16 cellular contexts compared by ENCODE assay signal in genomic region chr16:23160082-23160481, GRCh38. TPM values are rescaled to one million over a fixed set of nuclear protein-coding genes. Genes with fewer than 3 reads are reported as not detected.
DNase-seq lines count a peak whose midpoint lies in the region; ATAC-seq and TF ChIP-seq lines count a peak whose summit lies in the region.
"Had no signal": no experiment of that assay in that cellular context is flagged by ENCODE, and none has a peak within 500 bp of the region (broad histone marks: within the 10 kb centered on the region; RNA-seq: fewer than 3 reads in every experiment).

No MANE protein-coding gene starts in this region.

- no peak overlapping the region for H3K27ac Mint-ChIP-seq in GM23338
- H3K27ac Mint-ChIP-seq: CD14-positive monocyte; CD8-positive, alpha-beta T cell; HFFc6 had no signal

- peaks cover 16% of the 10 kb centered on the region for H3K9me3 Mint-ChIP-seq in GM23338
- H3K9me3 Mint-ChIP-seq: CD8-positive, alpha-beta T cell; HFFc6 had no signal

- ATAC-seq in SK-N-SH treated with all-trans-retinoic acid at 6 μM for 48 hours (no peak), HG03135 (IDR thresholded peaks at IDR 0.05; ENCODE audit: unreplicated experiment) (no peak), GM23338 (no peak)
- ATAC-seq: CD8-positive, alpha-beta T cell; HepG2 had no signal

- H3K9me3 ChIP-seq in Karpas-422 (ENCODE audit: low read length), result no peaks in the 10 kb centered on the region
- H3K9me3 ChIP-seq: Caco-2 had no signal

- H2AFZ ChIP-seq in Karpas-422 (ENCODE audit: low read length) (no peak overlapping the region), GM23338 (no peak overlapping the region)

- H3K9me2 ChIP-seq in Karpas-422 (replicated peaks; ENCODE audit: insufficient read depth, low read length) (no peaks in the 10 kb centered on the region), GM23338 (ENCODE audit: insufficient read depth) (peaks cover 2% of the 10 kb centered on the region)

- no peaks in the 10 kb centered on the region for H3K36me3 ChIP-seq in Karpas-422 (ENCODE audit: insufficient read depth, low read length)
- peaks cover 5% of the 10 kb centered on the region; the same call in 1 of the 2 replicates for H3K36me3 ChIP-seq in GM23338 (ENCODE audit: insufficient read depth)

- no peaks in the 10 kb centered on the region for H4K20me1 ChIP-seq in Karpas-422 (ENCODE audit: insufficient read depth, low read depth, low read length)
- no peaks in the 10 kb centered on the region for H4K20me1 ChIP-seq in GM23338 (replicated peaks; ENCODE audit: insufficient read depth)

- no peak overlapping the region for H3K4me3 Mint-ChIP-seq in GM23338
- H3K4me3 Mint-ChIP-seq: CD14-positive monocyte; CD8-positive, alpha-beta T cell; HFFc6 had no signal

- DNase-seq in Karpas-422 (peak; percentile 31), RPMI7951 (ENCODE audit: low read depth) (peak; percentile 11), islet precursor cell (peak; percentile 53), GM23338 (ENCODE audit: low spot score) (no peak)
- DNase-seq: Caco-2; CD8-positive, alpha-beta T cell; DND-41; GDM1; HCEC 1CT; HFFc6 had no signal

- H3K79me2 ChIP-seq in Karpas-422 (ENCODE audit: low read length) (no peaks in the 10 kb centered on the region), GM23338 (replicated peaks; ENCODE audit: insufficient read depth) (no peaks in the 10 kb centered on the region)

- peaks cover 11% of the 10 kb centered on the region for H3K36me3 Mint-ChIP-seq in GM23338 (ENCODE audit: low read depth)
- H3K36me3 Mint-ChIP-seq: CD14-positive monocyte; CD8-positive, alpha-beta T cell had no signal

- no peaks in the 10 kb centered on the region for H3F3A ChIP-seq in GM23338 (replicated peaks; ENCODE audit: low read depth)

- H3K4me3 ChIP-seq in Karpas-422 (ENCODE audit: low read length), result no peak overlapping the region
- no peak overlapping the region for H3K4me3 ChIP-seq in GM23338

- peaks cover 9% of the 10 kb centered on the region for H3K4me1 Mint-ChIP-seq in GM23338

- H3K27me3 ChIP-seq in Karpas-422 (ENCODE audit: low read length), result no peaks in the 10 kb centered on the region
- H3K27me3 ChIP-seq in GM23338 (ENCODE audit: insufficient read depth), result no peaks in the 10 kb centered on the region

- H3K27ac ChIP-seq in Karpas-422 (ENCODE audit: low read length) (no peak overlapping the region), GM23338 (ENCODE audit: low read depth) (no peak overlapping the region)

- no peak overlapping the region for H3K4me2 ChIP-seq in Karpas-422 (ENCODE audit: low read depth, low read length, poor library complexity, severe bottlenecking)
- H3K4me2 ChIP-seq in GM23338, result no peak overlapping the region

- no peak for TF ChIP-seq CTCF in GM23338 (conservative IDR thresholded peaks at IDR 0.05; ENCODE audit: low read depth in 2 of 2)

- H3K27me3 Mint-ChIP-seq in GM23338 (ENCODE audit: insufficient read depth, low read depth, poor library complexity), result no peaks in the 10 kb centered on the region

- H3K4me1 ChIP-seq in Karpas-422 (ENCODE audit: low read length) (no peaks in the 10 kb centered on the region), GM23338 (ENCODE audit: insufficient read depth) (0 out of 2 replicates have a peak, but pooled peaks cover 4% of the 10 kb centered on the region)
- H3K4me1 ChIP-seq: Caco-2 had no signal

- no peak overlapping the region for H3K9ac ChIP-seq in Karpas-422 (ENCODE audit: low read length)

TF ChIP-seq in SK-N-SH treated with all-trans-retinoic acid at 6 μM for 48 hours, 23 proteins besides CTCF, POLR2A, EP300 and RAD21 (continues in another document):
- no peak for TF ChIP-seq RARB (CRISPR knock-in tag; IDR thresholded peaks at IDR 0.05)
- TF ChIP-seq PATZ1 (CRISPR knock-in tag; IDR thresholded peaks at IDR 0.05; ENCODE audit: borderline replicate concordance), result no peak
- TF ChIP-seq ESRRG (CRISPR knock-in tag; IDR thresholded peaks at IDR 0.05), result no peak
- TF ChIP-seq ZNF8 (CRISPR knock-in tag; IDR thresholded peaks at IDR 0.05), result no peak
- TF ChIP-seq ZFP30 (CRISPR knock-in tag; IDR thresholded peaks at IDR 0.05), result no peak
- no peak for TF ChIP-seq ZNF565 (CRISPR knock-in tag; conservative IDR thresholded peaks at IDR 0.05; ENCODE audit: low read depth)
- no peak for TF ChIP-seq PPARA (CRISPR knock-in tag; IDR thresholded peaks at IDR 0.05; ENCODE audit: borderline replicate concordance)
- TF ChIP-seq ZNF70 (CRISPR knock-in tag; IDR thresholded peaks at IDR 0.05), result no peak
- TF ChIP-seq TOX (CRISPR knock-in tag; IDR thresholded peaks at IDR 0.05; ENCODE audit: borderline replicate concordance), result no peak
- no peak for TF ChIP-seq SNAI2 (CRISPR knock-in tag; IDR thresholded peaks at IDR 0.05)
- no peak for TF ChIP-seq ISL1 (CRISPR knock-in tag; IDR thresholded peaks at IDR 0.05)

TF ChIP-seq in GM23338, 12 proteins besides CTCF, POLR2A, EP300 and RAD21 (continues in another document):
- no peak for TF ChIP-seq JUNB (IDR thresholded peaks at IDR 0.05; ENCODE audit: unreplicated experiment)
- no peak for TF ChIP-seq REST (IDR thresholded peaks at IDR 0.05; ENCODE audit: unreplicated experiment)
- TF ChIP-seq STAT1 (IDR thresholded peaks at IDR 0.05; ENCODE audit: unreplicated experiment), result no peak
- TF ChIP-seq EZH2 (IDR thresholded peaks at IDR 0.05; ENCODE audit: low read depth, unreplicated experiment), result no peak
- TF ChIP-seq ZNF331 (CRISPR knock-in tag; IDR thresholded peaks at IDR 0.05; ENCODE audit: low read depth), result no peak

RNA-seq across cellular contexts. Expression of gene USP31, which starts 10.8 kb away (rescaled TPM):
- total RNA-seq in Karpas-422 (2014; rRNA removed; shearing (Covaris generic); ENCODE audit: low replicate concordance), result 1.4 and 3.5 TPM in 2 replicates
- 5.9 and 6.5 TPM in 2 replicates for total RNA-seq in RPMI7951 (2014; rRNA removed; shearing (Covaris generic))
- total RNA-seq in GM23338 (2014; rRNA removed; shearing (Covaris generic)), result 15.5 and 17.9 TPM in 2 replicates
- 4.2 and 4.3 TPM in 2 replicates for polyA plus RNA-seq in GM23338 (2016; fragmentation: Nextera tagmentation; extraction: Ambion mirVana)

RNA-seq across cellular contexts. Expression of gene SCNN1G, which starts 22.5 kb away (rescaled TPM):
- total RNA-seq in Karpas-422 (2014; rRNA removed; shearing (Covaris generic); ENCODE audit: low replicate concordance), result not detected in 2 replicates
- total RNA-seq in RPMI7951 (2014; rRNA removed; shearing (Covaris generic)), result not detected in 2 replicates
- 1.1 and 1.2 TPM in 2 replicates for total RNA-seq in GM23338 (2014; rRNA removed; shearing (Covaris generic))
- 0.97 and 1.1 TPM in 2 replicates for polyA plus RNA-seq in GM23338 (2016; fragmentation: Nextera tagmentation; extraction: Ambion mirVana)
- total RNA-seq: Caco-2; CD8-positive, alpha-beta T cell; H4; HepG2; HFFc6 had no signal
- polyA plus RNA-seq: BJ, CD14-positive monocyte, HepG2 had no signal
